Comparison of ENCODE assay signal across 23 cellular contexts in genomic region chr7:33643497-33643896, GRCh38.
"Had no signal": no experiment of that assay in that cellular context is flagged by ENCODE, and none has a peak within 500 bp of the region (broad histone marks: within the 10 kb centered on the region; RNA-seq: fewer than 3 reads in every experiment).

No MANE protein-coding gene starts in this region.

- H3K27me3 ChIP-seq: dorsolateral prefrontal cortex, esophagus squamous epithelium, hepatocyte, neutrophil, ovary, right atrium auricular region, suprapubic skin, thyroid gland, upper lobe of left lung, vagina had no signal

- H3K4me2 ChIP-seq: hepatocyte, smooth muscle cell had no signal

- H3K36me3 ChIP-seq: neutrophil, ovary, right atrium auricular region, suprapubic skin, thyroid gland, upper lobe of left lung had no signal

- ATAC-seq: left colon; left ventricle myocardium superior; stimulated activated naive CD8-positive, alpha-beta T cell treated with anti-CD3 and anti-CD28 coated beads, Interleukin-15, Interleukin-2, amounts not matched to agents 100 U/mL and 50 U/mL, for 24 hours had no signal

- H3K9me3 ChIP-seq: esophagus squamous epithelium, neutrophil, ovary, right atrium auricular region, suprapubic skin, thyroid gland, upper lobe of left lung, vagina had no signal

- H3K4me3 Mint-ChIP-seq: naive B cell had no signal

- H3K27me3 Mint-ChIP-seq: naive B cell had no signal

- H3K9me3 Mint-ChIP-seq: naive B cell had no signal

- DNase-seq: cortex of kidney; dorsolateral prefrontal cortex; effector CD8-positive, alpha-beta T cell; esophagus squamous epithelium; foreskin melanocyte; head of caudate nucleus; left colon; left ventricle myocardium superior; mesenchymal stem cell; midbrain; naive B cell; ovary; stimulated activated CD4-positive, alpha-beta T cell treated with anti-CD3 and anti-CD28 coated beads, Interleukin-2, amount 100 ng/mL, for 48 hours; stimulated activated naive CD8-positive, alpha-beta T cell treated with anti-CD3 and anti-CD28 coated beads, Interleukin-15, Interleukin-2, amounts not matched to agents 100 U/mL and 50 U/mL, for 24 hours; thyroid gland; upper lobe of left lung had no signal

- H3K4me1 ChIP-seq: esophagus squamous epithelium, right atrium auricular region, thyroid gland, upper lobe of left lung had no signal

- H3K4me3 ChIP-seq: dorsolateral prefrontal cortex, esophagus squamous epithelium, hepatocyte, lung, ovary, right atrium auricular region, smooth muscle cell, suprapubic skin, thyroid gland, upper lobe of left lung, vagina had no signal

- H3K4me1 Mint-ChIP-seq: naive B cell had no signal
